Comparison of ENCODE assay signal across 8 cellular contexts in the genomic region with DNA sequence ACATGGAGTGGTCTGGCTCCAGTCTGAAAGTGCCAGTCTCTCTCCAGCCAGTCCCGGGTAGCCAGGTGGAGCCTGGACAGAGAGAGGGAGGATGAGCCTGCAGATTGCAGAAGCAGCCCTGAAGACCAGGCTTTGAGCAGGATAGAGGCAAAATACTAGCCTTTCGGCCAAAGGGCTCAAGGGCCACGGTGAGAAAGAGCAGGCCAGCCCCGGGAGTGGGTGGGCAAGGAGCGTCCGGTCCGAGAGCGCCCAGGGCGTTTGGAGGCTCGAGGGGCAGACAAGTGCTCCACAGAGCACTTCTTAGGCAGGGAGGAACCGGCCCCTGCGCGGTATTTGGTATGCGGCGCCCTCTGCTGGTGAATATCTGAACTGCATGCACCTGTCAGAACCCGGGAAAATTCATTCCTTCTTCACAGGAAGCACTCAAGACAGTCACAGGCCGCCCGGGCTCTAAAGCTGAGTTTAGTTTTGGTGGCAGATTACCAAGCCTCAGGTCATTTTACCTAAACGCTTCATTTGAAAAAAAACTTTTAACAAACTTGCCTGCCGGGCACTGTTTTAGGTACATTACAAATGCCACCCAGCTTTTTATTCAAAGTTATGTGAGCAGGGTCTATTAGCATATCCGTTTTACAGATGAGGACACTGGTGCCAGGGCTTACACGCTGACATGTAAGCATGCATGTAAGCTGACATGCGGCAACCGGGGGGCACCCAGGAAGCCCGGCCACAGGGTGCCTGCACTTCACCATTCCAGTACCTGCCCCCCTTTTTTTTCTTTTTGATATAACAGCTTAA. TPM values are rescaled to one million over a fixed set of nuclear protein-coding genes. Genes with fewer than 3 reads are reported as not detected.
DNase-seq lines count a peak whose midpoint lies in the region; ATAC-seq and TF ChIP-seq lines count a peak whose summit lies in the region.

No MANE protein-coding gene starts in this region.

- peaks cover 71% of the 10 kb centered on the region for H3K27me3 Mint-ChIP-seq in WTC11 (ENCODE audit: low read depth)

- no peaks in the 10 kb centered on the region for H3K4me1 Mint-ChIP-seq in WTC11

- POLR2A ChIA-PET in WTC11 (lab: Charles Lee), result no interaction called here

- DNase-seq in GM03348 (ENCODE audit: low spot score), result peak; percentile 88
- peak; percentile 24 for DNase-seq in NCI-H2196 treated with DMSO at 0.1 percent for 48 hours (lab: John Stamatoyannopoulos, UW; ENCODE audit: unreplicated experiment)
- DNase-seq in WTC11 (ENCODE audit: low spot score), result peak; percentile 89
- DNase-seq in caudate nucleus (lab: John Stamatoyannopoulos, UW), result peak in 56 of 61 donors; percentile 1 to 65 (median 32)
- DNase-seq in left colon, result peak; percentile 31 to 64
- DNase-seq in stimulated activated CD4-positive, alpha-beta T cell treated with anti-CD3 and anti-CD28 coated beads, TNF-alpha, amount 100 ng/mL, for 1 hour (ENCODE audit: low read depth in 3 of 3, low spot score in 1 of 3), result peak; percentile 2 to 54 (median 20)

- H3K27ac Mint-ChIP-seq in WTC11, result no peak overlapping the region

- intact Hi-C loops in left colon (cut with DNase I, micrococcal nuclease), result loop anchor here in 1 of 2 donors (5.0 kb wide), 1 partner anchor 263 kb away; no protein-coding TSS in a partner anchor

- H3K9me3 Mint-ChIP-seq in WTC11, result peaks cover 42% of the 10 kb centered on the region

- ATAC-seq in HG02885 (IDR thresholded peaks at IDR 0.05; ENCODE audit: poor library complexity, unreplicated experiment) (peak; percentile 77), WTC11 (peak; percentile 96), left colon (peak; percentile 76), HG02798 (IDR thresholded peaks at IDR 0.05; ENCODE audit: poor library complexity, unreplicated experiment) (no peak)

- H3K36me3 Mint-ChIP-seq in WTC11, result peaks cover 26% of the 10 kb centered on the region

- H3K4me3 Mint-ChIP-seq in WTC11, result no peak overlapping the region

- TF ChIP-seq CTCF in WTC11 (IDR thresholded peaks at IDR 0.05), result peak; percentile 99

- CTCF ChIA-PET in WTC11 (lab: Charles Lee), result interaction anchor here (0.6 to 2.2 kb wide), 14 partner anchors 41 to 1068 kb away, joined by 3 to 15 read pairs (median 4); a partner anchor contains a TSS

- H3K27ac ChIP-seq in caudate nucleus (ENCODE audit: low read depth, low read length), result no peak overlapping the region

TF ChIP-seq in WTC11, 78 proteins besides CTCF, POLR2A, EP300 and RAD21 (continues in another document):
- 0 out of 2 replicates have a peak, but pooled peaks have one; percentile 7 for TF ChIP-seq GTF2I (CRISPR knock-in tag; conservative IDR thresholded peaks at IDR 0.05)
- TF ChIP-seq SP1 (CRISPR knock-in tag; conservative IDR thresholded peaks at IDR 0.05), result no peak
- TF ChIP-seq JUN (CRISPR knock-in tag; IDR thresholded peaks at IDR 0.05), result no peak
- TF ChIP-seq, protein P1, sequence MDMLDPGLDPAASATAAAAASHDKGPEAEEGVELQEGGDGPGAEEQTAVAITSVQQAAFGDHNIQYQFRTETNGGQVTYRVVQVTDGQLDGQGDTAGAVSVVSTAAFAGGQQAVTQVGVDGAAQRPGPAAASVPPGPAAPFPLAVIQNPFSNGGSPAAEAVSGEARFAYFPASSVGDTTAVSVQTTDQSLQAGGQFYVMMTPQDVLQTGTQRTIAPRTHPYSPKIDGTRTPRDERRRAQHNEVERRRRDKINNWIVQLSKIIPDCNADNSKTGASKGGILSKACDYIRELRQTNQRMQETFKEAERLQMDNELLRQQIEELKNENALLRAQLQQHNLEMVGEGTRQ (CRISPR knock-in tag; IDR thresholded peaks at IDR 0.05), result 0 out of 2 replicates have a peak, but pooled peaks have one; percentile 59
- TF ChIP-seq, protein P2, sequence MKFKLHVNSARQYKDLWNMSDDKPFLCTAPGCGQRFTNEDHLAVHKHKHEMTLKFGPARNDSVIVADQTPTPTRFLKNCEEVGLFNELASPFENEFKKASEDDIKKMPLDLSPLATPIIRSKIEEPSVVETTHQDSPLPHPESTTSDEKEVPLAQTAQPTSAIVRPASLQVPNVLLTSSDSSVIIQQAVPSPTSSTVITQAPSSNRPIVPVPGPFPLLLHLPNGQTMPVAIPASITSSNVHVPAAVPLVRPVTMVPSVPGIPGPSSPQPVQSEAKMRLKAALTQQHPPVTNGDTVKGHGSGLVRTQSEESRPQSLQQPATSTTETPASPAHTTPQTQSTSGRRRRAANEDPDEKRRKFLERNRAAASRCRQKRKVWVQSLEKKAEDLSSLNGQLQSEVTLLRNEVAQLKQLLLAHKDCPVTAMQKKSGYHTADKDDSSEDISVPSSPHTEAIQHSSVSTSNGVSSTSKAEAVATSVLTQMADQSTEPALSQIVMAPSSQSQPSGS (CRISPR knock-in tag; IDR thresholded peaks at IDR 0.05; ENCODE audit: borderline replicate concordance, low read depth), result no peak
- no peak for TF ChIP-seq NFE2L1 (CRISPR knock-in tag; IDR thresholded peaks at IDR 0.05)
- TF ChIP-seq, protein P3, sequence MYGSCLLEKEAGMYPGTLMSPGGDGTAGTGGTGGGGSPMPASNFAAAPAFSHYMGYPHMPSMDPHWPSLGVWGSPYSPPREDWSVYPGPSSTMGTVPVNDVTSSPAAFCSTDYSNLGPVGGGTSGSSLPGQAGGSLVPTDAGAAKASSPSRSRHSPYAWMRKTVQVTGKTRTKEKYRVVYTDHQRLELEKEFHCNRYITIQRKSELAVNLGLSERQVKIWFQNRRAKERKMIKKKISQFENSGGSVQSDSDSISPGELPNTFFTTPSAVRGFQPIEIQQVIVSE (CRISPR knock-in tag; IDR thresholded peaks at IDR 0.05; ENCODE audit: borderline replicate concordance), result no peak
- peak; percentile 95 for TF ChIP-seq ZNF263 (CRISPR knock-in tag; IDR thresholded peaks at IDR 0.05; ENCODE audit: low read depth)
- TF ChIP-seq GABPB1 (CRISPR knock-in tag; IDR thresholded peaks at IDR 0.05), result 0 out of 2 replicates have a peak, but pooled peaks have one; percentile 20
- peak; percentile 53; the same call in 1 of the 2 replicates for TF ChIP-seq FOXP1 (CRISPR knock-in tag; IDR thresholded peaks at IDR 0.05; ENCODE audit: borderline replicate concordance)
- TF ChIP-seq ZNF232 (CRISPR knock-in tag; IDR thresholded peaks at IDR 0.05), result 0 out of 2 replicates have a peak, but pooled peaks have one; percentile 47
- TF ChIP-seq ELF4 (CRISPR knock-in tag; IDR thresholded peaks at IDR 0.05; ENCODE audit: low read depth), result no peak
- TF ChIP-seq, protein P4, sequence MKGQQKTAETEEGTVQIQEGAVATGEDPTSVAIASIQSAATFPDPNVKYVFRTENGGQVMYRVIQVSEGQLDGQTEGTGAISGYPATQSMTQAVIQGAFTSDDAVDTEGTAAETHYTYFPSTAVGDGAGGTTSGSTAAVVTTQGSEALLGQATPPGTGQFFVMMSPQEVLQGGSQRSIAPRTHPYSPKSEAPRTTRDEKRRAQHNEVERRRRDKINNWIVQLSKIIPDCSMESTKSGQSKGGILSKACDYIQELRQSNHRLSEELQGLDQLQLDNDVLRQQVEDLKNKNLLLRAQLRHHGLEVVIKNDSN (CRISPR knock-in tag; IDR thresholded peaks at IDR 0.05), result peak; percentile 55; the same call in 1 of the 2 replicates
- TF ChIP-seq NR1H2 (CRISPR knock-in tag; IDR thresholded peaks at IDR 0.05), result no peak
- TF ChIP-seq, protein P5, sequence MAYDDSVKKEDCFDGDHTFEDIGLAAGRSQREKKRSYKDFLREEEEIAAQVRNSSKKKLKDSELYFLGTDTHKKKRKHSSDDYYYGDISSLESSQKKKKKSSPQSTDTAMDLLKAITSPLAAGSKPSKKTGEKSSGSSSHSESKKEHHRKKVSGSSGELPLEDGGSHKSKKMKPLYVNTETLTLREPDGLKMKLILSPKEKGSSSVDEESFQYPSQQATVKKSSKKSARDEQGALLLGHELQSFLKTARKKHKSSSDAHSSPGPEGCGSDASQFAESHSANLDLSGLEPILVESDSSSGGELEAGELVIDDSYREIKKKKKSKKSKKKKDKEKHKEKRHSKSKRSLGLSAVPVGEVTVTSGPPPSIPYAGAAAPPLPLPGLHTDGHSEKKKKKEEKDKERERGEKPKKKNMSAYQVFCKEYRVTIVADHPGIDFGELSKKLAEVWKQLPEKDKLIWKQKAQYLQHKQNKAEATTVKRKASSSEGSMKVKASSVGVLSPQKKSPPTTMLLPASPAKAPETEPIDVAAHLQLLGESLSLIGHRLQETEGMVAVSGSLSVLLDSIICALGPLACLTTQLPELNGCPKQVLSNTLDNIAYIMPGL (CRISPR knock-in tag; IDR thresholded peaks at IDR 0.05), result 0 out of 2 replicates have a peak, but pooled peaks have one; percentile 39
- TF ChIP-seq ETV6 (CRISPR knock-in tag; IDR thresholded peaks at IDR 0.05), result no peak
- TF ChIP-seq TEAD1 (CRISPR knock-in tag; IDR thresholded peaks at IDR 0.05), result no peak
- TF ChIP-seq, protein P6, sequence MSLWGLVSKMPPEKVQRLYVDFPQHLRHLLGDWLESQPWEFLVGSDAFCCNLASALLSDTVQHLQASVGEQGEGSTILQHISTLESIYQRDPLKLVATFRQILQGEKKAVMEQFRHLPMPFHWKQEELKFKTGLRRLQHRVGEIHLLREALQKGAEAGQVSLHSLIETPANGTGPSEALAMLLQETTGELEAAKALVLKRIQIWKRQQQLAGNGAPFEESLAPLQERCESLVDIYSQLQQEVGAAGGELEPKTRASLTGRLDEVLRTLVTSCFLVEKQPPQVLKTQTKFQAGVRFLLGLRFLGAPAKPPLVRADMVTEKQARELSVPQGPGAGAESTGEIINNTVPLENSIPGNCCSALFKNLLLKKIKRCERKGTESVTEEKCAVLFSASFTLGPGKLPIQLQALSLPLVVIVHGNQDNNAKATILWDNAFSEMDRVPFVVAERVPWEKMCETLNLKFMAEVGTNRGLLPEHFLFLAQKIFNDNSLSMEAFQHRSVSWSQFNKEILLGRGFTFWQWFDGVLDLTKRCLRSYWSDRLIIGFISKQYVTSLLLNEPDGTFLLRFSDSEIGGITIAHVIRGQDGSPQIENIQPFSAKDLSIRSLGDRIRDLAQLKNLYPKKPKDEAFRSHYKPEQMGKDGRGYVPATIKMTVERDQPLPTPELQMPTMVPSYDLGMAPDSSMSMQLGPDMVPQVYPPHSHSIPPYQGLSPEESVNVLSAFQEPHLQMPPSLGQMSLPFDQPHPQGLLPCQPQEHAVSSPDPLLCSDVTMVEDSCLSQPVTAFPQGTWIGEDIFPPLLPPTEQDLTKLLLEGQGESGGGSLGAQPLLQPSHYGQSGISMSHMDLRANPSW (CRISPR knock-in tag; conservative IDR thresholded peaks at IDR 0.05; ENCODE audit: low read depth), result no peak
- peak; percentile 76 for TF ChIP-seq ZNF121 (CRISPR knock-in tag; IDR thresholded peaks at IDR 0.05)
- no peak for TF ChIP-seq RELA (CRISPR knock-in tag; IDR thresholded peaks at IDR 0.05; ENCODE audit: borderline replicate concordance)

RNA-seq across cellular contexts. Expression of a gene that starts 21.0 kb away (rescaled TPM):
- total RNA-seq in WTC11 (2021) (75.9 to 92.8 TPM (median 88.9 TPM) in 3 replicates), left colon (10 to 100 TPM; 65.6 to 72.1 TPM)

Comparison
In these comparisons a context has a peak if more than half of its experiments do, and no peak if none do; other contexts are left out.
1. DNase-seq: peak in every context shown above with its lines; median percentile 89 in WTC11; 88 in GM03348; 48 in left colon; 32 in caudate nucleus; 24 in NCI-H2196 treated with DMSO at 0.1 percent for 48 hours; 20 in stimulated activated CD4-positive, alpha-beta T cell treated with anti-CD3 and anti-CD28 coated beads, TNF-alpha, amount 100 ng/mL, for 1 hour.